In genomic region chr1:245915406-245915805, GRCh38 we compare ENCODE assay signal across 14 cellular contexts.
DNase-seq lines count a peak whose midpoint lies in the region; ATAC-seq lines count a peak whose summit lies in the region.
"Had no signal": no experiment of that assay in that cellular context is flagged by ENCODE, and none has a peak within 500 bp of the region (broad histone marks: within the 10 kb centered on the region; RNA-seq: fewer than 3 reads in every experiment).

No MANE protein-coding gene starts in this region.

- no peak overlapping the region for H3K4me3 ChIP-seq in naive thymus-derived CD4-positive, alpha-beta T cell (ENCODE audit: low read length)

- peak; percentile 72 for DNase-seq in NCI-H1694 (lab: John Stamatoyannopoulos, UW)
- peak; percentile 68 to 84 for DNase-seq in NCI-H524 (lab: John Stamatoyannopoulos, UW)
- DNase-seq in NCI-H82 treated with DMSO at 0.1 percent for 48 hours (lab: John Stamatoyannopoulos, UW; ENCODE audit: unreplicated experiment) = peak; percentile 29
- DNase-seq in naive thymus-derived CD4-positive, alpha-beta T cell = no peak
- no peak for DNase-seq in retina
- no peak for DNase-seq in activated naive CD8-positive, alpha-beta T cell treated with anti-CD3 and anti-CD28 coated beads for 36 hours
- DNase-seq: BE2C; CD8-positive, alpha-beta T cell; COR-L47; DMS53 had no signal

- H3K9me3 ChIP-seq in naive thymus-derived CD4-positive, alpha-beta T cell (ENCODE audit: control insufficient read depth in 2 of 3, low read length in 3 of 3) = peaks cover 0 to 3% (median 0%) of the 10 kb centered on the region in 3 experiments
- H3K9me3 ChIP-seq: BE2C had no signal

- H3K9me3 Mint-ChIP-seq in naive thymus-derived CD4-positive, alpha-beta T cell = peaks cover 0 to 18% (median 9%) of the 10 kb centered on the region in 11 donors
- H3K9me3 Mint-ChIP-seq in activated naive CD8-positive, alpha-beta T cell treated with anti-CD3 and anti-CD28 coated beads for 36 hours = peaks cover 10% of the 10 kb centered on the region

- intact Hi-C loops in naive thymus-derived CD4-positive, alpha-beta T cell (cut with micrococcal nuclease) = no loop called here

- POLR2A ChIA-PET in naive thymus-derived CD4-positive, alpha-beta T cell (lab: Charles Lee) = no interaction called here

- no peaks in the 10 kb centered on the region for H3K27me3 ChIP-seq in naive thymus-derived CD4-positive, alpha-beta T cell (ENCODE audit: control insufficient read depth in 2 of 2, insufficient read depth in 2 of 2, low read length in 2 of 2)
- H3K27me3 ChIP-seq: BE2C had no signal

- no peaks in the 10 kb centered on the region for H3K4me1 ChIP-seq in naive thymus-derived CD4-positive, alpha-beta T cell (ENCODE audit: control insufficient read depth in 2 of 2, insufficient read depth in 2 of 2, low read length in 2 of 2)
- H3K4me1 ChIP-seq: BE2C had no signal

- no peak overlapping the region for H3K4me3 Mint-ChIP-seq in naive thymus-derived CD4-positive, alpha-beta T cell
- H3K4me3 Mint-ChIP-seq in activated naive CD8-positive, alpha-beta T cell treated with anti-CD3 and anti-CD28 coated beads for 36 hours = no peak overlapping the region
- H3K4me3 Mint-ChIP-seq: CD8-positive, alpha-beta T cell had no signal

- ATAC-seq in HG02981 (IDR thresholded peaks at IDR 0.05; ENCODE audit: unreplicated experiment) = no peak
- no peak for ATAC-seq in naive thymus-derived CD4-positive, alpha-beta T cell
- ATAC-seq: CD8-positive, alpha-beta T cell; HCT116 had no signal

- no peaks in the 10 kb centered on the region for H3K27me3 Mint-ChIP-seq in naive thymus-derived CD4-positive, alpha-beta T cell
- no peaks in the 10 kb centered on the region for H3K27me3 Mint-ChIP-seq in activated naive CD8-positive, alpha-beta T cell treated with anti-CD3 and anti-CD28 coated beads for 36 hours

- peaks cover 4 to 58% (median 40%) of the 10 kb centered on the region in 5 donors for H3K36me3 Mint-ChIP-seq in naive thymus-derived CD4-positive, alpha-beta T cell
- peaks cover 31% of the 10 kb centered on the region for H3K36me3 Mint-ChIP-seq in activated naive CD8-positive, alpha-beta T cell treated with anti-CD3 and anti-CD28 coated beads for 36 hours

- no peak overlapping the region for H3K27ac Mint-ChIP-seq in naive thymus-derived CD4-positive, alpha-beta T cell
- no peak overlapping the region for H3K27ac Mint-ChIP-seq in activated naive CD8-positive, alpha-beta T cell treated with anti-CD3 and anti-CD28 coated beads for 36 hours
- H3K27ac Mint-ChIP-seq: CD8-positive, alpha-beta T cell had no signal

- no peaks in the 10 kb centered on the region for H3K36me3 ChIP-seq in naive thymus-derived CD4-positive, alpha-beta T cell (ENCODE audit: control insufficient read depth in 2 of 3, insufficient read depth in 3 of 3, low read length in 3 of 3)

- peaks cover 0 to 2% (median 0%) of the 10 kb centered on the region in 7 donors for H3K4me1 Mint-ChIP-seq in naive thymus-derived CD4-positive, alpha-beta T cell
- no peaks in the 10 kb centered on the region for H3K4me1 Mint-ChIP-seq in activated naive CD8-positive, alpha-beta T cell treated with anti-CD3 and anti-CD28 coated beads for 36 hours

- H3K27ac ChIP-seq in naive thymus-derived CD4-positive, alpha-beta T cell (ENCODE audit: low read depth, low read length) = no peak overlapping the region
- H3K27ac ChIP-seq: C4-2B, HL-60 had no signal

- CTCF ChIA-PET in naive thymus-derived CD4-positive, alpha-beta T cell (lab: Charles Lee) = no interaction called here

Comparison
In these comparisons a context has a peak if more than half of its experiments do, and no peak if none do; other contexts are left out.
1. DNase-seq: peak in NCI-H1694 (single experiment), NCI-H524 (2 of 2) and NCI-H82 treated with DMSO at 0.1 percent for 48 hours (single experiment); none in naive thymus-derived CD4-positive, alpha-beta T cell (0 of 9), retina (single experiment) and activated naive CD8-positive, alpha-beta T cell treated with anti-CD3 and anti-CD28 coated beads for 36 hours (single experiment).